ENCODE assay signal across 8 cellular contexts in the genomic region with DNA sequence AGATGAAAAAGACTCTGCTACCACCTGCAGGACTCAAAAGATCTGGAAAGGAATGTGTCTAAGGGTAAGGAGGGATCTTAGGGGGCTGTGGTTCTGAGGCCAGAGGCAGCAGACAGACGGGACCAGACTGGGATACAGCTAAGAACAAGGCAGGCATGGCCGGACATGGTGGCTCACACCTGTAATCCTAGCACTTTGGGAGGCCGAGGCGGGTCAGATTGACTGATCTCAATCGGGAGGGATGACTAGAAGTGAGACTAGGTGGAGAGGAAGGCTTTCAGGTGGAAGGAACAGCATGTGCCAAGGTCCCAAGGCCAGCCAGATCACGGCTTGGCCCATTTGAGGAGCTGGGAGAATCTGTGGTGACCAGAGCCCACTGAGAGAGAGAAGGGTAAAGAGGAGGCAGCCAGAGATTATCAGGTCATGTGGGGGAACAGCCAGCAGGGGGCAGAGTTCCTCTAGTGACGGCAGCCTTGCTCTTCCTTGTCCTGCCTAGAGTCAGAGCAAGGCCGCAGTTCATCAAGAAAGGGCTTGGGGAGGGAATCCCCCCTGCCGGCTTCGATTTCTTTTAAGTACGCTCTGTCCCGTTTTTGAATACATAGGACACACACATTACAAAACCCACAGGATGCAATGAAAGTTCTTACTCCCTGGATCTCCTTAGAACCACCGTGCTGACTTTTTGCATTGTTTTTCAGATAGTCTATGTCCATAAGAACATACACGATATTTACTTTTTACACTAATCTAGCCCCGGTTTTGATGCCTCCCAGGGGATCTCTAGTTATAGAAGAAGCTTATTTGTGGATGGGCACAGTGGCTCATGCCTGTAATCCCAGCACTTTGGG. TPM values are rescaled to one million over a fixed set of nuclear protein-coding genes. Genes with fewer than 3 reads are reported as not detected.
DNase-seq lines count a peak whose midpoint lies in the region; ATAC-seq and TF ChIP-seq lines count a peak whose summit lies in the region.

No MANE protein-coding gene starts in this region.

- H3K36me3 Mint-ChIP-seq in T-helper 2 cell treated with Interferon-gamma antibody and Interleukin-4, amounts not matched to agents 5 μg/mL and 100 μg/mL, for 36 hours (ENCODE audit: low read depth), result peaks cover 2% of the 10 kb centered on the region

- H3K4me1 ChIP-seq in gastrocnemius medialis, result peaks cover 26 to 28% of the 10 kb centered on the region in 2 donors

- in situ Hi-C loops in ACHN (cut with HindIII; ENCODE audit: low pct_ligation_motif_present, low pct_unique_long_range_greater_than_20kb, low sequenced_read_pairs) (no loop called here), gastrocnemius medialis (cut with MboI; ENCODE audit: low sequenced_read_pairs in 4 of 4) (loop anchor here (5.0 to 25.0 kb wide), 6 partner anchors 73 to 613 kb away; a partner anchor contains a TSS)

- no peaks in the 10 kb centered on the region for H3K9me3 Mint-ChIP-seq in T-helper 2 cell treated with Interferon-gamma antibody and Interleukin-4, amounts not matched to agents 5 μg/mL and 100 μg/mL, for 36 hours

- ATAC-seq in GM18520 (IDR thresholded peaks at IDR 0.05; ENCODE audit: unreplicated experiment) (peak; percentile 22), gastrocnemius medialis (peak; percentile 8 to 32), HG03342 (IDR thresholded peaks at IDR 0.05; ENCODE audit: unreplicated experiment) (no peak)

- H3K4me1 Mint-ChIP-seq in T-helper 2 cell treated with Interferon-gamma antibody and Interleukin-4, amounts not matched to agents 5 μg/mL and 100 μg/mL, for 36 hours (ENCODE audit: low read depth), result peaks cover 36% of the 10 kb centered on the region

- H3K4me3 ChIP-seq in gastrocnemius medialis, result no peak overlapping the region

- H3K4me3 Mint-ChIP-seq in T-helper 2 cell treated with Interferon-gamma antibody and Interleukin-4, amounts not matched to agents 5 μg/mL and 100 μg/mL, for 36 hours, result peak overlapping the region; percentile 7

- H3K27me3 ChIP-seq in gastrocnemius medialis, result peaks cover 5 to 7% (median 6%) of the 10 kb centered on the region in 3 donors

- no peak for TF ChIP-seq POLR2A in gastrocnemius medialis (IDR thresholded peaks at IDR 0.05)

- no peak overlapping the region for H3K27ac Mint-ChIP-seq in T-helper 2 cell treated with Interferon-gamma antibody and Interleukin-4, amounts not matched to agents 5 μg/mL and 100 μg/mL, for 36 hours

- H3K36me3 ChIP-seq in gastrocnemius medialis, result no peaks in the 10 kb centered on the region

- intact Hi-C loops in gastrocnemius medialis (cut with DNase I; ENCODE audit: low total_unique reads), result loop anchor here (5.0 to 10.0 kb wide), 2 partner anchors 368 to 470 kb away; a partner anchor contains a TSS

- H3K27me3 Mint-ChIP-seq in T-helper 2 cell treated with Interferon-gamma antibody and Interleukin-4, amounts not matched to agents 5 μg/mL and 100 μg/mL, for 36 hours (ENCODE audit: low read depth), result peaks cover 64% of the 10 kb centered on the region

- peak overlapping the region; percentile 24 to 65 (median 44) for H3K27ac ChIP-seq in gastrocnemius medialis

- TF ChIP-seq CTCF in gastrocnemius medialis (IDR thresholded peaks at IDR 0.05 in 4 of 5, conservative IDR thresholded peaks at IDR 0.05 in 1 of 5), result peak; percentile 85 to 94 (median 88)

- peak; percentile 70 for DNase-seq in ACHN
- DNase-seq in NCI-H146 treated with DMSO at 0.1 percent for 48 hours (lab: John Stamatoyannopoulos, UW; ENCODE audit: unreplicated experiment), result peak; percentile 36
- DNase-seq in T-helper 2 cell treated with Interferon-gamma antibody and Interleukin-4, amounts not matched to agents 5 μg/mL and 100 μg/mL, for 36 hours (ENCODE audit: low spot score), result peak; percentile 76
- peak in 52 of 56 donors; percentile 23 to 86 (median 60) for DNase-seq in amygdala (lab: John Stamatoyannopoulos, UW)
- peak; percentile 88 for DNase-seq in hepatic stellate cell (ENCODE audit: low spot score)
- peak; percentile 66 to 79 for DNase-seq in gastrocnemius medialis

- H3K9me3 ChIP-seq in gastrocnemius medialis, result no peaks in the 10 kb centered on the region

RNA-seq across cellular contexts. Expression of a gene that starts 2.6 kb away (rescaled TPM):
- total RNA-seq in gastrocnemius medialis, result 10 to 100 TPM in 3 of 4 donors, 1 to 10 TPM in 1; 6.9 to 48.0 (median 32.8) TPM

RNA-seq across cellular contexts. Expression of a gene that starts 3.2 kb away (rescaled TPM):
- total RNA-seq in gastrocnemius medialis, result 1 to 10 TPM in 3 of 4 donors, under 1 TPM in 1; 0.58 to 5.6 (median 2.1) TPM

Comparison
In these comparisons a context has a peak if more than half of its experiments do, and no peak if none do; other contexts are left out.
1. DNase-seq: peak in every context shown above with its lines; median percentile 88 in hepatic stellate cell; 76 in T-helper 2 cell treated with Interferon-gamma antibody and Interleukin-4, amounts not matched to agents 5 μg/mL and 100 μg/mL, for 36 hours; 72 in gastrocnemius medialis; 70 in ACHN; 60 in amygdala; 36 in NCI-H146 treated with DMSO at 0.1 percent for 48 hours.